Comparison of ENCODE assay signal across 8 cellular contexts in genomic region chr10:27153855-27154198, GRCh38. TPM values are rescaled to one million over a fixed set of nuclear protein-coding genes. Genes with fewer than 3 reads are reported as not detected.
A peak's percentile ranks its signal among the peaks of the same experiment; 100 is the strongest.
DNase-seq lines count a peak whose midpoint lies in the region; ATAC-seq and TF ChIP-seq lines count a peak whose summit lies in the region.

No MANE protein-coding gene starts in this region.

- no peaks in the 10 kb centered on the region for H3K9me2 ChIP-seq in PC-3 (replicated peaks; ENCODE audit: low read length)

- H3K4me3 ChIP-seq in PC-3 (ENCODE audit: low read length) (peak overlapping the region; percentile 94), ectodermal cell (ENCODE audit: insufficient read depth, low read depth, low read length) (peak overlapping the region; percentile 91), mucosa of descending colon (peak overlapping the region; percentile 68), upper lobe of left lung (peak overlapping the region; percentile 62 to 85 (median 80))

- H3K4me1 ChIP-seq in PC-3 (ENCODE audit: insufficient read depth, low read length) (peaks cover 23% of the 10 kb centered on the region), ectodermal cell (ENCODE audit: control insufficient read depth, insufficient read depth, low read length) (peaks cover 11% of the 10 kb centered on the region), mucosa of descending colon (ENCODE audit: low read depth) (peaks cover 19% of the 10 kb centered on the region), upper lobe of left lung (peaks cover 22 to 37% (median 26%) of the 10 kb centered on the region in 4 donors)

- peaks cover 50% of the 10 kb centered on the region for H3K4me1 Mint-ChIP-seq in activated CD4-positive, alpha-beta T cell treated with anti-CD3 and anti-CD28 coated beads, Interleukin-2, amount 10 ng/mL, durations not matched to agents 7 days and 5 days

- CTCF ChIA-PET in activated CD4-positive, alpha-beta T cell treated with anti-CD3 and anti-CD28 coated beads, Interleukin-2, amount 10 ng/mL, durations not matched to agents 7 days and 5 days (lab: Charles Lee): interaction anchor here (0.5 to 2.3 kb wide), 12 partner anchors 8 to 287 kb away, joined by 3 to 6 read pairs (median 3); no protein-coding TSS in a partner anchor
- CTCF ChIA-PET in PC-3 (lab: Charles Lee): interaction anchor here (0.5 to 1.0 kb wide), 3 partner anchors 39 to 534 kb away, joined by 3 to 5 read pairs (median 4); no protein-coding TSS in a partner anchor

- POLR2A ChIA-PET in activated CD4-positive, alpha-beta T cell treated with anti-CD3 and anti-CD28 coated beads, Interleukin-2, amount 10 ng/mL, durations not matched to agents 7 days and 5 days (lab: Charles Lee): interaction anchor here (0.5 to 1.0 kb wide), 4 partner anchors 52 to 1189 kb away, joined by 3 to 4 read pairs (median 4); partner anchors contain the start of gene ABI1
- POLR2A ChIA-PET in PC-3 (lab: Charles Lee; ENCODE audit: unreplicated experiment): interaction anchor here (0.5 kb wide), 1 partner anchor 10 kb away, joined by 7 read pairs; no protein-coding TSS in a partner anchor

- TF ChIP-seq CTCF in PC-3 (conservative IDR thresholded peaks at IDR 0.05; ENCODE audit: low read depth, low read length) (no peak), mucosa of descending colon (IDR thresholded peaks at IDR 0.05) (no peak), upper lobe of left lung (IDR thresholded peaks at IDR 0.05) (no peak)

- DNase-seq in activated CD4-positive, alpha-beta T cell treated with anti-CD3 and anti-CD28 coated beads, Interleukin-2, amount 10 ng/mL, durations not matched to agents 7 days and 5 days: no peak
- no peak for DNase-seq in activated CD4-positive, alpha-beta T cell treated with anti-CD3 and anti-CD28 coated beads, Interleukin-2, amount 50 U/mL, for 48 hours
- DNase-seq in PC-3 (peak; percentile 3), mucosa of descending colon (no peak), upper lobe of left lung (no peak), NCI-H226 (no peak)

- H3K27ac ChIP-seq in PC-3 (ENCODE audit: low read length) (peak overlapping the region; percentile 94), ectodermal cell (ENCODE audit: insufficient read depth, low read depth, low read length, poor library complexity, severe bottlenecking) (no peak overlapping the region), upper lobe of left lung (peak overlapping the region; percentile 97 to 100 (median 100))

- H3K27me3 ChIP-seq in PC-3 (ENCODE audit: low read length): no peaks in the 10 kb centered on the region
- no peaks in the 10 kb centered on the region for H3K27me3 ChIP-seq in ectodermal cell (ENCODE audit: control insufficient read depth, insufficient read depth, low read length, poor library complexity, severe bottlenecking)
- no peaks in the 10 kb centered on the region for H3K27me3 ChIP-seq in upper lobe of left lung

- no peak for TF ChIP-seq EP300 in upper lobe of left lung (IDR thresholded peaks at IDR 0.05)

- peak overlapping the region; percentile 100 for H3K4me2 ChIP-seq in PC-3 (ENCODE audit: low read length)

- peak overlapping the region; percentile 93 for H3K4me3 Mint-ChIP-seq in activated CD4-positive, alpha-beta T cell treated with anti-CD3 and anti-CD28 coated beads, Interleukin-2, amount 10 ng/mL, durations not matched to agents 7 days and 5 days

- H3K9me3 Mint-ChIP-seq in activated CD4-positive, alpha-beta T cell treated with anti-CD3 and anti-CD28 coated beads, Interleukin-2, amount 10 ng/mL, durations not matched to agents 7 days and 5 days: no peaks in the 10 kb centered on the region

- peaks cover 92% of the 10 kb centered on the region for H3K79me2 ChIP-seq in PC-3 (ENCODE audit: low read length)

- H3F3A ChIP-seq in PC-3 (ENCODE audit: low read length, unreplicated experiment): peaks cover 5% of the 10 kb centered on the region

- H3K9ac ChIP-seq in PC-3 (ENCODE audit: low read length): peak overlapping the region; percentile 98

- peak overlapping the region; percentile 84 for H2AFZ ChIP-seq in PC-3 (ENCODE audit: low read length)

- peaks cover 30% of the 10 kb centered on the region for H4K20me1 ChIP-seq in PC-3 (ENCODE audit: low read length)

- TSS peak; percentile 74 for BruUV-seq in PC-3 (replicated peaks; lab: Mats Ljungman, UMichigan)

- H3K36me3 ChIP-seq in PC-3 (ENCODE audit: low read depth, low read length) (peaks cover under 1% of the 10 kb centered on the region), ectodermal cell (ENCODE audit: control insufficient read depth, insufficient read depth, low read length) (peaks cover 6% of the 10 kb centered on the region), mucosa of descending colon (ENCODE audit: low read depth) (no peaks in the 10 kb centered on the region), upper lobe of left lung (peaks cover 0 to 9% (median 1%) of the 10 kb centered on the region in 4 donors)

- no peak for TF ChIP-seq POLR2A in upper lobe of left lung (IDR thresholded peaks at IDR 0.05)

- ATAC-seq in HG02610 (IDR thresholded peaks at IDR 0.05; ENCODE audit: unreplicated experiment) (peak; percentile 5), PC-3 (no peak), mucosa of descending colon (peak; percentile 12), upper lobe of left lung (ENCODE audit: low FRiP score in 2 of 2) (no peak)

- intact Hi-C loops in PC-3 (cut with micrococcal nuclease) (loop anchor here (2.0 kb wide), 1 partner anchor 87 kb away; the partner anchor contains the start of gene ACBD5), mucosa of descending colon (cut with DNase I, micrococcal nuclease) (no loop called here)

- peaks cover 49% of the 10 kb centered on the region for H3K36me3 Mint-ChIP-seq in activated CD4-positive, alpha-beta T cell treated with anti-CD3 and anti-CD28 coated beads, Interleukin-2, amount 10 ng/mL, durations not matched to agents 7 days and 5 days (ENCODE audit: low read depth)

- 0% methylated on average over 19 of the region's 19 CpGs for WGBS in ectodermal cell, 2 experiments
- WGBS in upper lobe of left lung, 2 donors: 0 to 1% methylated on average over 16 to 19 of the region's 19 CpGs

- peak overlapping the region; percentile 98 for H3K27ac Mint-ChIP-seq in activated CD4-positive, alpha-beta T cell treated with anti-CD3 and anti-CD28 coated beads, Interleukin-2, amount 10 ng/mL, durations not matched to agents 7 days and 5 days

- H3K9me3 ChIP-seq in PC-3 (ENCODE audit: low read length) (no peaks in the 10 kb centered on the region), ectodermal cell (ENCODE audit: control insufficient read depth, low read length) (no peaks in the 10 kb centered on the region), mucosa of descending colon (no peaks in the 10 kb centered on the region), upper lobe of left lung (no peaks in the 10 kb centered on the region)

- no peaks in the 10 kb centered on the region for H3K27me3 Mint-ChIP-seq in activated CD4-positive, alpha-beta T cell treated with anti-CD3 and anti-CD28 coated beads, Interleukin-2, amount 10 ng/mL, durations not matched to agents 7 days and 5 days

RNA-seq across cellular contexts. Expression of gene YME1L1, which starts 0.4 kb away (rescaled TPM):
- total RNA-seq in activated CD4-positive, alpha-beta T cell treated with anti-CD3 and anti-CD28 coated beads, Interleukin-2, amount 10 ng/mL, durations not matched to agents 7 days and 5 days: 100 to 1,000 TPM; 105 to 127 TPM
- total RNA-seq in PC-3 (2014; rRNA removed) (71.6 and 87.9 TPM in 2 replicates), mucosa of descending colon (100 to 1,000 TPM in 1 of 3 donors, 10 to 100 TPM in 2; 83.4 to 100 (median 88.0) TPM), upper lobe of left lung (10 to 100 TPM; 30.6 to 85.7 (median 64.2) TPM)
- 117 TPM for polyA plus RNA-seq in ectodermal cell (2013, experiment 1 of 4)
- 127 TPM for polyA plus RNA-seq in ectodermal cell (2013, experiment 2 of 4)
- polyA plus RNA-seq in ectodermal cell (2013, experiment 3 of 4): 96.0 TPM
- 106 TPM for polyA plus RNA-seq in ectodermal cell (2013, experiment 4 of 4)

RNA-seq across cellular contexts. Expression of gene MASTL, which starts 1.3 kb away (rescaled TPM):
- total RNA-seq in activated CD4-positive, alpha-beta T cell treated with anti-CD3 and anti-CD28 coated beads, Interleukin-2, amount 10 ng/mL, durations not matched to agents 7 days and 5 days: 10 to 100 TPM; 32.3 to 38.4 TPM
- 18.6 and 21.2 TPM in 2 replicates for total RNA-seq in PC-3 (2014; rRNA removed)
- 40.9 TPM for polyA plus RNA-seq in ectodermal cell (2013, experiment 1 of 4)
- 40.7 TPM for polyA plus RNA-seq in ectodermal cell (2013, experiment 2 of 4)
- 32.5 TPM for polyA plus RNA-seq in ectodermal cell (2013, experiment 3 of 4)
- 32.1 TPM for polyA plus RNA-seq in ectodermal cell (2013, experiment 4 of 4)
- total RNA-seq in mucosa of descending colon: 10 to 100 TPM in 1 of 3 donors, 1 to 10 TPM in 2; 5.9 to 10.3 (median 5.9) TPM
- total RNA-seq in upper lobe of left lung: 10 to 100 TPM in 2 of 6 donors, 1 to 10 TPM in 4; 5.7 to 19.9 (median 7.5) TPM

RNA-seq across cellular contexts. Expression of gene ANKRD26, which starts 53.5 kb away (rescaled TPM):
- 10 to 100 TPM; 10.3 to 11.6 TPM for total RNA-seq in activated CD4-positive, alpha-beta T cell treated with anti-CD3 and anti-CD28 coated beads, Interleukin-2, amount 10 ng/mL, durations not matched to agents 7 days and 5 days
- total RNA-seq in PC-3 (2014; rRNA removed) (2.9 and 5.0 TPM in 2 replicates), mucosa of descending colon (10 to 100 TPM in 2 of 3 donors, 1 to 10 TPM in 1; 7.0 to 11.8 (median 10.8) TPM), upper lobe of left lung (10 to 100 TPM in 2 of 6 donors, 1 to 10 TPM in 4; 4.9 to 45.1 (median 6.5) TPM)
- polyA plus RNA-seq in ectodermal cell (2013, experiment 1 of 4): 14.6 TPM
- 15.2 TPM for polyA plus RNA-seq in ectodermal cell (2013, experiment 2 of 4)
- 13.2 TPM for polyA plus RNA-seq in ectodermal cell (2013, experiment 3 of 4)
- polyA plus RNA-seq in ectodermal cell (2013, experiment 4 of 4): 13.9 TPM

Comparison
In these comparisons a context has a peak if more than half of its experiments do, and no peak if none do; other contexts are left out.
1. ATAC-seq: peak in HG02610 (single experiment) and mucosa of descending colon (single experiment); none in PC-3 (single experiment) and upper lobe of left lung (0 of 2).
2. Peak in every context shown above with its lines, with median percentiles within 50 percentile points of each other: H3K4me3 ChIP-seq.